In genomic region chr17:4968916-4969550, GRCh38 we compare ENCODE assay signal across 8 cellular contexts. TPM values are rescaled to one million over a fixed set of nuclear protein-coding genes. Genes with fewer than 3 reads are reported as not detected.
DNase-seq lines count a peak whose midpoint lies in the region; ATAC-seq and TF ChIP-seq lines count a peak whose summit lies in the region.

No MANE protein-coding gene starts in this region.

- DNase-seq in activated CD4-positive, alpha-beta T cell treated with anti-CD3 and anti-CD28 coated beads for 36 hours: peak; percentile 74
- DNase-seq in activated CD4-positive, alpha-beta T cell treated with anti-CD3 and anti-CD28 coated beads, Interleukin-2, amount 50 U/mL, for 1 hour: no peak
- DNase-seq in SJCRH30 (no peak), epithelial cell of prostate (ENCODE audit: low read depth, low spot score) (peak; percentile 66), prostate gland (ENCODE audit: low spot score) (no peak), C1 segment of cervical spinal cord (lab: John Stamatoyannopoulos, UW) (no peak), GM10248 (ENCODE audit: extremely low spot score) (no peak), NCI-H1436 (lab: John Stamatoyannopoulos, UW) (no peak)

- peak overlapping the region; percentile 75 for H3K4me3 ChIP-seq in SJCRH30
- H3K4me3 ChIP-seq in prostate gland: peak overlapping the region in 1 of 2 donors; percentile 63

- 56% methylated on average over 20 of the region's 20 CpGs for WGBS in prostate gland

- H3K27me3 ChIP-seq in SJCRH30: no peaks in the 10 kb centered on the region
- H3K27me3 ChIP-seq in prostate gland (replicated peaks; ENCODE audit: insufficient read depth): no peaks in the 10 kb centered on the region

- no peak overlapping the region for H3K27ac Mint-ChIP-seq in activated CD4-positive, alpha-beta T cell treated with anti-CD3 and anti-CD28 coated beads for 36 hours

- H3K4me1 ChIP-seq in SJCRH30: no peaks in the 10 kb centered on the region
- peaks cover 12% of the 10 kb centered on the region for H3K4me1 ChIP-seq in prostate gland (replicated peaks)

- H3K27me3 Mint-ChIP-seq in activated CD4-positive, alpha-beta T cell treated with anti-CD3 and anti-CD28 coated beads for 36 hours: no peaks in the 10 kb centered on the region

- H3K27ac ChIP-seq in SJCRH30 (0 out of 2 replicates have a peak overlapping the region, but pooled peaks have one; percentile 7), epithelial cell of prostate (peak overlapping the region; percentile 97), prostate gland (peak overlapping the region; percentile 94 to 96)

- H3K9me3 Mint-ChIP-seq in activated CD4-positive, alpha-beta T cell treated with anti-CD3 and anti-CD28 coated beads for 36 hours (ENCODE audit: low read depth): peaks cover 4% of the 10 kb centered on the region

- CTCF ChIA-PET in activated CD4-positive, alpha-beta T cell treated with anti-CD3 and anti-CD28 coated beads for 36 hours (lab: Charles Lee): interaction anchor here (0.6 to 3.1 kb wide), 8 partner anchors 11 to 302 kb away, joined by 3 to 21 read pairs (median 4); partner anchors contain the start of genes GLTPD2, INCA1, KIF1C and RNF167
- CTCF ChIA-PET in GM10248 (lab: Yijun Ruan, JAX): interaction anchor here (1.0 to 5.5 kb wide), 3 partner anchors 11 to 93 kb away, joined by 3 to 47 read pairs (median 9); partner anchors contain the start of gene CAMTA2

- peak; percentile 27 for ATAC-seq in activated CD4-positive, alpha-beta T cell treated with anti-CD3 and anti-CD28 coated beads for 36 hours

- TF ChIP-seq CTCF in prostate gland (IDR thresholded peaks at IDR 0.05): no peak
- TF ChIP-seq CTCF in GM10248 (IDR thresholded peaks at IDR 0.05; ENCODE audit: control extremely low read depth, extremely low read depth, low read depth, missing control alignments): no peak

- no peak for TF ChIP-seq POLR2A in prostate gland (IDR thresholded peaks at IDR 0.05)

- intact Hi-C loops in activated CD4-positive, alpha-beta T cell treated with anti-CD3 and anti-CD28 coated beads for 36 hours (cut with DNase I, micrococcal nuclease): loop anchor here (1.0 to 5.0 kb wide), 8 partner anchors 18 to 826 kb away; partner anchors contain the start of genes CAMTA2 (in 1 of the 2), CYB5D2 (in 1 of the 2), ZFP3 (in 1 of the 2) and ZNF594 (in 1 of the 2)
- intact Hi-C loops in prostate gland (cut with DNase I): no loop called here

- peaks cover 51% of the 10 kb centered on the region for H3K36me3 Mint-ChIP-seq in activated CD4-positive, alpha-beta T cell treated with anti-CD3 and anti-CD28 coated beads for 36 hours (ENCODE audit: low read depth)

- POLR2A ChIA-PET in activated CD4-positive, alpha-beta T cell treated with anti-CD3 and anti-CD28 coated beads for 36 hours (lab: Charles Lee): interaction anchor here (0.5 to 6.0 kb wide), 5 partner anchors 16 to 314 kb away, joined by 3 to 80 read pairs (median 6); partner anchors contain the start of genes ENO3, INCA1, PFN1 and RNF167
- POLR2A ChIA-PET in GM10248 (lab: Yijun Ruan, JAX): interaction anchor here (0.5 to 0.6 kb wide), 2 partner anchors 14 to 44 kb away, joined by 3 to 4 read pairs; no protein-coding TSS in a partner anchor

- no peaks in the 10 kb centered on the region for H3K36me3 ChIP-seq in SJCRH30
- peaks cover 4 to 8% of the 10 kb centered on the region in 2 donors for H3K36me3 ChIP-seq in prostate gland

- no peaks in the 10 kb centered on the region for H3K9me3 ChIP-seq in SJCRH30 (replicated peaks)
- H3K9me3 ChIP-seq in prostate gland: no peaks in the 10 kb centered on the region

- no peak overlapping the region for H3K4me3 Mint-ChIP-seq in activated CD4-positive, alpha-beta T cell treated with anti-CD3 and anti-CD28 coated beads for 36 hours

- peaks cover 40% of the 10 kb centered on the region for H3K4me1 Mint-ChIP-seq in activated CD4-positive, alpha-beta T cell treated with anti-CD3 and anti-CD28 coated beads for 36 hours

RNA-seq across cellular contexts. Expression of gene SPAG7, which starts 1.4 kb away (rescaled TPM):
- 10 to 100 TPM; 61.4 to 69.4 TPM for total RNA-seq in activated CD4-positive, alpha-beta T cell treated with anti-CD3 and anti-CD28 coated beads for 36 hours
- total RNA-seq in SJCRH30 (2014; rRNA removed; shearing (Covaris generic)): 36.8 and 39.1 TPM in 2 replicates
- total RNA-seq in prostate gland: 10 to 100 TPM; 54.2 to 72.0 TPM

RNA-seq across cellular contexts. Expression of gene ENO3, which starts 18.1 kb away (rescaled TPM):
- total RNA-seq in activated CD4-positive, alpha-beta T cell treated with anti-CD3 and anti-CD28 coated beads for 36 hours: 10 to 100 TPM; 32.0 to 32.9 TPM
- 124 and 129 TPM in 2 replicates for total RNA-seq in SJCRH30 (2014; rRNA removed; shearing (Covaris generic))
- total RNA-seq in prostate gland: 10 to 100 TPM in 1 of 2 donors, 1 to 10 TPM in 1; 9.7 to 10.2 TPM

RNA-seq across cellular contexts. Expression of gene CAMTA2, which starts 18.4 kb away (rescaled TPM):
- 100 to 1,000 TPM in 1 of 2 experiments, 10 to 100 TPM in 1; 98.2 to 124 TPM for total RNA-seq in activated CD4-positive, alpha-beta T cell treated with anti-CD3 and anti-CD28 coated beads for 36 hours
- 3.7 and 3.9 TPM in 2 replicates for total RNA-seq in SJCRH30 (2014; rRNA removed; shearing (Covaris generic))
- total RNA-seq in prostate gland: 10 to 100 TPM; 13.6 to 40.2 TPM

RNA-seq across cellular contexts. Expression of gene PFN1, which starts 20.7 kb away (rescaled TPM):
- 1,000 to 10,000 TPM; 1,809 to 1,911 TPM for total RNA-seq in activated CD4-positive, alpha-beta T cell treated with anti-CD3 and anti-CD28 coated beads for 36 hours
- total RNA-seq in SJCRH30 (2014; rRNA removed; shearing (Covaris generic)): 1,061 and 1,115 TPM in 2 replicates
- 1,000 to 10,000 TPM in 1 of 2 donors, 100 to 1,000 TPM in 1; 646 to 1,039 TPM for total RNA-seq in prostate gland

RNA-seq across cellular contexts. Expression of gene INCA1, which starts 28.3 kb away (rescaled TPM):
- under 1 TPM; 0.18 to 0.28 TPM for total RNA-seq in activated CD4-positive, alpha-beta T cell treated with anti-CD3 and anti-CD28 coated beads for 36 hours
- not detected in 2 replicates for total RNA-seq in SJCRH30 (2014; rRNA removed; shearing (Covaris generic))
- total RNA-seq in prostate gland: 1 to 10 TPM; 2.5 to 8.4 TPM

Comparison
In these comparisons a context has a peak if more than half of its experiments do, and no peak if none do; other contexts are left out.
1. DNase-seq: peak in activated CD4-positive, alpha-beta T cell treated with anti-CD3 and anti-CD28 coated beads for 36 hours (single experiment) and epithelial cell of prostate (single experiment); none in activated CD4-positive, alpha-beta T cell treated with anti-CD3 and anti-CD28 coated beads, Interleukin-2, amount 50 U/mL, for 1 hour (single experiment), SJCRH30 (0 of 2), prostate gland (single experiment), C1 segment of cervical spinal cord (0 of 14), GM10248 (single experiment) and NCI-H1436 (single experiment).
2. H3K27ac ChIP-seq: peak in every context shown above with its lines; median percentile 97 in epithelial cell of prostate; 95 in prostate gland; 7 in SJCRH30.